ENCODE assay signal across 19 cellular contexts in the genomic region with DNA sequence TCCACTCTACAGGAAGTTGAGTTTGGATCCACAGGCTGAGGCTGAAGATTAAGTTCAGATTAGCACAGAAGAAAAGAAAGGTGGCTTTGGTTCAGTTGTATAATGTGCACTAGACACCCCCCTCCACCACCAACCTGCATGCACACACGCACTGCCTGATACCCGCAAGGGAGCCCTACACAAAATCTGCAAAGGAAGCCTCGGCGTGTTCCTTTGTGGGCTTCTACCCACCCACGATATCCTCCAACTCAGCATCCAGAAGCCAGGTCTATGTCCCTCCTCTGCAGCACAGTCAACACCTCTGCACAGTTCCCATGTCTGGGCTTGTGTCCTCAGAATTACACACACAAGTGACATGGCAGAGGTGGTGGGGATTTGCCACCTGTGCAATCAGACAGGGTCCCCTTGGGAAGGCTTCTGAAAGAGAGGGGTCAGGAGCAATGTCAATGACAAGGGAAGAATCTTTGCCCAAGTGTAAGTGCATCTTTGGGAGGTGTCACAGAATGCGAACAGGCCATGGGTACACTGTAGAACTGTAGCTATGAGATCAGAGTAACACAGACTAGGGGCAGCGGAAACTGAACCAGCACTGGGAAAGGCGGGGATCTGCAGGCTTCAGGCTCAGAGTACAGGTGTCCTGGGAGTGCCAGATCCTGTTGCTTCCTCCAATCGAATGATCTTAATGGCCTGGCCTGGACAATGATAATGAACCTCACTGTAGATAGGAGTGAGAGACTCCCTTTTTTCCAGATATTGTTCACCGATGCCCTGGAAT.
A peak's percentile ranks its signal among the peaks of the same experiment; 100 is the strongest.
DNase-seq lines count a peak whose midpoint lies in the region; FAIRE-seq and TF ChIP-seq lines count a peak whose summit lies in the region.
"Had no signal": no experiment of that assay in that cellular context is flagged by ENCODE, and none has a peak within 500 bp of the region (broad histone marks: within the 10 kb centered on the region; RNA-seq: fewer than 3 reads in every experiment).

No MANE protein-coding gene starts in this region.

- H3K4me1 Mint-ChIP-seq in H9: no peaks in the 10 kb centered on the region
- H3K4me1 Mint-ChIP-seq: CD4-positive, CD25-positive, alpha-beta regulatory T cell had no signal

- H4K91ac ChIP-seq in H9 (ENCODE audit: insufficient read length, low read depth, low read length): no peak overlapping the region

- FAIRE-seq in bronchial epithelial cell (lab: Jason Lieb, UNC): peak; percentile 82
- FAIRE-seq: G401.6, GM12892, H54 had no signal

- no peak overlapping the region for H2BK20ac ChIP-seq in H9 (ENCODE audit: low read depth, low read length, poor library complexity, severe bottlenecking)

- H3K23ac ChIP-seq in H9 (ENCODE audit: insufficient read length, low read depth, low read length) (no peak overlapping the region), mesendoderm (ENCODE audit: low read length) (no peak overlapping the region)

- H3K36me3 Mint-ChIP-seq in H9 (ENCODE audit: insufficient read depth in 1 of 3, low read depth in 3 of 3): peaks cover 0 to 2% (median 0%) of the 10 kb centered on the region in 3 experiments; a peak in 2 of 7 replicates
- H3K36me3 Mint-ChIP-seq: CD4-positive, CD25-positive, alpha-beta regulatory T cell; CD8-positive, alpha-beta T cell had no signal

- no peak overlapping the region for H2BK12ac ChIP-seq in H9 (ENCODE audit: insufficient read length, low read depth, low read length)

- H3K56ac ChIP-seq in H9 (ENCODE audit: insufficient read length, low read depth, low read length) (no peak overlapping the region), mesendoderm (ENCODE audit: low read length) (no peak overlapping the region)

- no TSS peak for BruUV-seq in OCI-LY7 (replicated peaks; lab: Mats Ljungman, UMichigan)

- no peak overlapping the region for H3K4me3 Mint-ChIP-seq in H9
- H3K4me3 Mint-ChIP-seq: B cell; CD4-positive, CD25-positive, alpha-beta regulatory T cell; CD8-positive, alpha-beta T cell had no signal

- H3K79me1 ChIP-seq in H9 (ENCODE audit: insufficient read depth, low read depth, low read length, poor library complexity, severe bottlenecking) (no peaks in the 10 kb centered on the region), mesendoderm (ENCODE audit: low read length) (no peaks in the 10 kb centered on the region)

- H3K79me2 ChIP-seq in H9 (ENCODE audit: insufficient read depth, low read length) (no peaks in the 10 kb centered on the region), mesendoderm (ENCODE audit: control insufficient read depth, insufficient read depth, low read length) (no peaks in the 10 kb centered on the region), OCI-LY7 (ENCODE audit: insufficient read depth, low read depth, low read length) (no peaks in the 10 kb centered on the region)

- TF ChIP-seq CTCF in H9 (conservative IDR thresholded peaks at IDR 0.05): no peak
- no peak for TF ChIP-seq CTCF in bronchial epithelial cell (IDR thresholded peaks at IDR 0.05; ENCODE audit: insufficient read depth, low read length, severe bottlenecking)
- TF ChIP-seq CTCF in esophagus muscularis mucosa (IDR thresholded peaks at IDR 0.05): no peak
- TF ChIP-seq CTCF in OCI-LY7 (conservative IDR thresholded peaks at IDR 0.05; ENCODE audit: low read length): no peak

- no peaks in the 10 kb centered on the region for H3K23me2 ChIP-seq in H9 (ENCODE audit: insufficient read length, low read depth, low read length, poor library complexity, severe bottlenecking)

- H3K9me3 Mint-ChIP-seq in H9: no peaks in the 10 kb centered on the region
- H3K9me3 Mint-ChIP-seq: CD8-positive, alpha-beta T cell had no signal

- H3K4me3 ChIP-seq in bronchial epithelial cell (ENCODE audit: low read depth, low read length): no peak overlapping the region
- H3K4me3 ChIP-seq in esophagus muscularis mucosa: no peak overlapping the region
- H3K4me3 ChIP-seq in mesendoderm (ENCODE audit: low read length): no peak overlapping the region
- no peak overlapping the region for H3K4me3 ChIP-seq in OCI-LY7 (ENCODE audit: low read depth, low read length, poor library complexity, severe bottlenecking)
- H3K4me3 ChIP-seq: BLaER1 had no signal

- H3K9me3 ChIP-seq in H9 (ENCODE audit: control insufficient read depth, low read depth, low read length): no peaks in the 10 kb centered on the region
- H3K9me3 ChIP-seq in esophagus muscularis mucosa: no peaks in the 10 kb centered on the region
- no peaks in the 10 kb centered on the region for H3K9me3 ChIP-seq in OCI-LY7 (ENCODE audit: low read length)
- H3K9me3 ChIP-seq: BLaER1, Caco-2 had no signal

- H2AK5ac ChIP-seq in H9 (ENCODE audit: insufficient read length, low read length) (no peak overlapping the region), mesendoderm (ENCODE audit: low read length) (no peak overlapping the region)

- H3K18ac ChIP-seq in H9 (ENCODE audit: insufficient read length, low read depth, low read length) (no peak overlapping the region), mesendoderm (ENCODE audit: low read length) (no peak overlapping the region)

- WGBS in H9 (ENCODE audit: extremely low coverage, insufficient read length, low lambda C conversion rate): no CpG with 5 or more reads among the region's 10 CpGs
- WGBS in esophagus muscularis mucosa: 87% methylated on average over 9 of the region's 10 CpGs
- WGBS in mesendoderm (ENCODE audit: extremely low coverage, insufficient coverage, low lambda C conversion rate): no CpG with 5 or more reads among the region's 10 CpGs

- H3K4ac ChIP-seq in H9 (ENCODE audit: low read depth, low read length): no peak overlapping the region
- no peak overlapping the region for H3K4ac ChIP-seq in mesendoderm (ENCODE audit: low read depth, low read length)

- H3K9ac ChIP-seq in H9 (ENCODE audit: extremely low read depth, insufficient read length, low read length) (no peak overlapping the region), mesendoderm (ENCODE audit: low read length) (no peak overlapping the region)
- H3K9ac ChIP-seq: BLaER1 had no signal

- POLR2A ChIA-PET in OCI-LY7 (lab: Charles Lee): no interaction called here

- intact Hi-C loops in esophagus muscularis mucosa (cut with DNase I) (no loop called here), OCI-LY7 (cut with micrococcal nuclease; ENCODE audit: unreplicated experiment) (no loop called here)

- H2BK120ac ChIP-seq in H9 (ENCODE audit: low read depth, low read length, poor library complexity, severe bottlenecking) (no peak overlapping the region), mesendoderm (ENCODE audit: low read depth, low read length) (no peak overlapping the region)

- H3K9me2 ChIP-seq in OCI-LY7 (ENCODE audit: insufficient read depth, low read length): no peaks in the 10 kb centered on the region

- H3K27me3 ChIP-seq in H9 (ENCODE audit: insufficient read depth, low read length) (no peaks in the 10 kb centered on the region), bronchial epithelial cell (ENCODE audit: control insufficient read depth, insufficient read depth, low read length) (no peaks in the 10 kb centered on the region), esophagus muscularis mucosa (peaks cover 0 to 8% (median 0%) of the 10 kb centered on the region in 4 donors), mesendoderm (ENCODE audit: insufficient read depth, low read length, poor library complexity) (no peaks in the 10 kb centered on the region)
- H3K27me3 ChIP-seq: BLaER1 had no signal

- no peak for TF ChIP-seq POLR2A in esophagus muscularis mucosa (IDR thresholded peaks at IDR 0.05; ENCODE audit: low read depth)

- no peak for TF ChIP-seq EP300 in esophagus muscularis mucosa (IDR thresholded peaks at IDR 0.05)

- H3T11ph ChIP-seq in H9 (ENCODE audit: low read length): no peak overlapping the region

- CTCF ChIA-PET in OCI-LY7 (lab: Charles Lee; ENCODE audit: unreplicated experiment): no interaction called here

- peak overlapping the region in 1 of 3 experiments; percentile 24; a peak in 1 of 7 replicates for H3K27ac Mint-ChIP-seq in H9
- H3K27ac Mint-ChIP-seq: B cell; CD4-positive, CD25-positive, alpha-beta regulatory T cell; CD8-positive, alpha-beta T cell had no signal

- H3K27ac ChIP-seq in H9 (ENCODE audit: insufficient read length, low read depth, low read length) (no peak overlapping the region), esophagus muscularis mucosa (replicated peaks in 1 of 4) (no peak overlapping the region), mesendoderm (ENCODE audit: low read depth, low read length) (no peak overlapping the region), OCI-LY7 (ENCODE audit: low read depth, low read length, poor library complexity, severe bottlenecking) (no peak overlapping the region)
- H3K27ac ChIP-seq: BLaER1, C4-2B had no signal

- 0 out of 2 replicates have a peak overlapping the region, but pooled peaks have one; percentile 34 for H3K14ac ChIP-seq in H9 (ENCODE audit: insufficient read depth, low read length)

- H3K27me3 Mint-ChIP-seq in H9 (ENCODE audit: low read depth): peaks cover 7% of the 10 kb centered on the region

- peak; percentile 8 for DNase-seq in H9
- DNase-seq in bronchial epithelial cell (ENCODE audit: low read depth): no peak
- DNase-seq in esophagus muscularis mucosa (ENCODE audit: extremely low spot score): peak; percentile 57
- DNase-seq in AG08396 (ENCODE audit: low spot score): no peak
- no peak for DNase-seq in mesendoderm
- no peak for DNase-seq in OCI-LY7 (ENCODE audit: low spot score)
- DNase-seq: Caco-2; CD4-positive, CD25-positive, alpha-beta regulatory T cell; CD8-positive, alpha-beta T cell; DMS153; DND-41; GOT3; HCEC 1CT had no signal

- H4K8ac ChIP-seq in H9 (replicated peaks; ENCODE audit: insufficient read length, low read depth, low read length) (no peak overlapping the region), mesendoderm (ENCODE audit: low read depth, low read length) (no peak overlapping the region)

- H2AFZ ChIP-seq in H9 (ENCODE audit: low read length) (no peak overlapping the region), OCI-LY7 (ENCODE audit: low read length) (no peak overlapping the region)

- no peak overlapping the region for H4K5ac ChIP-seq in H9 (ENCODE audit: insufficient read length, low read depth, low read length)
- no peak overlapping the region for H4K5ac ChIP-seq in mesendoderm (ENCODE audit: low read length)

- H2BK5ac ChIP-seq in H9 (ENCODE audit: insufficient read length, low read length) (no peak overlapping the region), mesendoderm (ENCODE audit: low read length) (no peak overlapping the region)

- H3K4me1 ChIP-seq in H9 (ENCODE audit: insufficient read depth, low read length): no peaks in the 10 kb centered on the region
- H3K4me1 ChIP-seq in esophagus muscularis mucosa: no peaks in the 10 kb centered on the region
- H3K4me1 ChIP-seq in mesendoderm (ENCODE audit: control insufficient read depth, low read depth, low read length): no peaks in the 10 kb centered on the region
- no peaks in the 10 kb centered on the region for H3K4me1 ChIP-seq in OCI-LY7 (ENCODE audit: insufficient read depth, low read length, poor library complexity, severe bottlenecking)
- H3K4me1 ChIP-seq: Caco-2 had no signal

- H3K4me2 ChIP-seq in H9 (ENCODE audit: insufficient read depth, insufficient read length, low read length) (no peak overlapping the region), mesendoderm (ENCODE audit: low read length) (no peak overlapping the region), OCI-LY7 (ENCODE audit: low read length) (no peak overlapping the region)
- H3K4me2 ChIP-seq: BLaER1 had no signal

- H4K20me1 ChIP-seq in H9 (ENCODE audit: control insufficient read depth, insufficient read depth, insufficient read length): no peaks in the 10 kb centered on the region
- no peaks in the 10 kb centered on the region for H4K20me1 ChIP-seq in OCI-LY7 (ENCODE audit: insufficient read depth, low read length)
- H4K20me1 ChIP-seq: BLaER1 had no signal

- H2BK15ac ChIP-seq in H9 (ENCODE audit: low read depth, low read length) (no peak overlapping the region), mesendoderm (replicated peaks; ENCODE audit: low read depth) (no peak overlapping the region)

- H3K36me3 ChIP-seq in bronchial epithelial cell (ENCODE audit: control insufficient read depth, insufficient read depth, low read length) (no peaks in the 10 kb centered on the region), esophagus muscularis mucosa (no peaks in the 10 kb centered on the region), mesendoderm (ENCODE audit: control insufficient read depth, insufficient read depth, low read length) (no peaks in the 10 kb centered on the region), OCI-LY7 (ENCODE audit: insufficient read depth, low read length) (no peaks in the 10 kb centered on the region)
- H3K36me3 ChIP-seq: BLaER1 had no signal

Comparison
In these comparisons a context has a peak if more than half of its experiments do, and no peak if none do; other contexts are left out.
1. DNase-seq: peak in H9 (single experiment) and esophagus muscularis mucosa (single experiment); none in bronchial epithelial cell (single experiment), AG08396 (single experiment), mesendoderm (single experiment) and OCI-LY7 (single experiment).